In genomic region chr2:119224391-119224972, GRCh38 we compare ENCODE assay signal across 9 cellular contexts. TPM values are rescaled to one million over a fixed set of nuclear protein-coding genes. Genes with fewer than 3 reads are reported as not detected.
A peak's percentile ranks its signal among the peaks of the same experiment; 100 is the strongest.
DNase-seq lines count a peak whose midpoint lies in the region; ATAC-seq and TF ChIP-seq lines count a peak whose summit lies in the region.
"Had no signal": no experiment of that assay in that cellular context is flagged by ENCODE, and none has a peak within 500 bp of the region (broad histone marks: within the 10 kb centered on the region; RNA-seq: fewer than 3 reads in every experiment).

No MANE protein-coding gene starts in this region.

- no peaks in the 10 kb centered on the region for H3K36me3 Mint-ChIP-seq in neural crest cell (ENCODE audit: low read depth)
- no peaks in the 10 kb centered on the region for H3K36me3 Mint-ChIP-seq in naive thymus-derived CD4-positive, alpha-beta T cell

- H3K4me3 ChIP-seq in BE2C (ENCODE audit: low read depth, low read length): peak overlapping the region; percentile 60
- H3K4me3 ChIP-seq in NB4 (ENCODE audit: low read depth, low read length): peak overlapping the region; percentile 55
- peak overlapping the region; percentile 92 for H3K4me3 ChIP-seq in epithelial cell of proximal tubule (ENCODE audit: low read depth, low read length)
- no peak overlapping the region for H3K4me3 ChIP-seq in naive thymus-derived CD4-positive, alpha-beta T cell (ENCODE audit: low read length)

- no peak for DNase-seq in BE2C
- peak; percentile 33 for DNase-seq in NB4 (ENCODE audit: low read depth)
- DNase-seq in epithelial cell of proximal tubule (ENCODE audit: low read depth): no peak
- no peak for DNase-seq in neural crest cell (ENCODE audit: low read depth, low spot score)
- DNase-seq in COR-L47 (lab: John Stamatoyannopoulos, UW): no peak
- no peak for DNase-seq in naive thymus-derived CD4-positive, alpha-beta T cell

- CTCF ChIA-PET in naive thymus-derived CD4-positive, alpha-beta T cell (lab: Charles Lee): no interaction called here

- peak overlapping the region; percentile 51 for H3K4me3 Mint-ChIP-seq in neural crest cell
- H3K4me3 Mint-ChIP-seq in naive thymus-derived CD4-positive, alpha-beta T cell: peak overlapping the region in 2 of 10 donors; percentile 9 to 16

- H3K4me1 Mint-ChIP-seq in neural crest cell: no peaks in the 10 kb centered on the region
- H3K4me1 Mint-ChIP-seq in naive thymus-derived CD4-positive, alpha-beta T cell: peaks cover 0 to 2% (median 0%) of the 10 kb centered on the region in 7 donors

- intact Hi-C loops in naive thymus-derived CD4-positive, alpha-beta T cell (cut with micrococcal nuclease): no loop called here

- POLR2A ChIA-PET in naive thymus-derived CD4-positive, alpha-beta T cell (lab: Charles Lee): no interaction called here

- no peak for TF ChIP-seq CTCF in BE2C (IDR thresholded peaks at IDR 0.05; ENCODE audit: low read depth, low read length)
- TF ChIP-seq CTCF in NB4 (IDR thresholded peaks at IDR 0.05; ENCODE audit: low read depth, low read length): no peak
- TF ChIP-seq CTCF in epithelial cell of proximal tubule (conservative IDR thresholded peaks at IDR 0.05; ENCODE audit: low read depth, low read length): no peak
- TF ChIP-seq CTCF in neural crest cell (conservative IDR thresholded peaks at IDR 0.05): no peak

- no peak overlapping the region for H3K27ac Mint-ChIP-seq in neural crest cell (ENCODE audit: unreplicated experiment)
- no peak overlapping the region for H3K27ac Mint-ChIP-seq in naive thymus-derived CD4-positive, alpha-beta T cell

- TF ChIP-seq POLR2A in NB4 (IDR thresholded peaks at IDR 0.05; ENCODE audit: extremely low read depth, insufficient read length): no peak

- H3K27me3 ChIP-seq in BE2C: no peaks in the 10 kb centered on the region
- peaks cover 0 to 4% of the 10 kb centered on the region in 2 donors for H3K27me3 ChIP-seq in naive thymus-derived CD4-positive, alpha-beta T cell (ENCODE audit: control insufficient read depth in 2 of 2, insufficient read depth in 2 of 2, low read length in 2 of 2)

- no peak overlapping the region for H3K27ac ChIP-seq in naive thymus-derived CD4-positive, alpha-beta T cell (ENCODE audit: low read depth, low read length)

- no peaks in the 10 kb centered on the region for H3K9me3 ChIP-seq in BE2C
- no peaks in the 10 kb centered on the region for H3K9me3 ChIP-seq in naive thymus-derived CD4-positive, alpha-beta T cell (ENCODE audit: control insufficient read depth in 2 of 3, low read length in 3 of 3)

- ATAC-seq in GM21360 (IDR thresholded peaks at IDR 0.05; ENCODE audit: unreplicated experiment): no peak
- ATAC-seq in naive thymus-derived CD4-positive, alpha-beta T cell: no peak
- no peak for ATAC-seq in HG03571 (IDR thresholded peaks at IDR 0.05; ENCODE audit: unreplicated experiment)

- peaks cover 63% of the 10 kb centered on the region for H3K27me3 Mint-ChIP-seq in neural crest cell (ENCODE audit: low read depth)
- peaks cover 17 to 51% (median 37%) of the 10 kb centered on the region in 5 donors for H3K27me3 Mint-ChIP-seq in naive thymus-derived CD4-positive, alpha-beta T cell

- no peaks in the 10 kb centered on the region for H3K9me3 Mint-ChIP-seq in neural crest cell
- no peaks in the 10 kb centered on the region for H3K9me3 Mint-ChIP-seq in naive thymus-derived CD4-positive, alpha-beta T cell

- no peaks in the 10 kb centered on the region; the same call in 1 of the 2 replicates for H3K4me1 ChIP-seq in BE2C
- no peaks in the 10 kb centered on the region for H3K4me1 ChIP-seq in naive thymus-derived CD4-positive, alpha-beta T cell (ENCODE audit: control insufficient read depth in 2 of 2, insufficient read depth in 2 of 2, low read length in 2 of 2)

- no peaks in the 10 kb centered on the region for H3K36me3 ChIP-seq in BE2C
- no peaks in the 10 kb centered on the region for H3K36me3 ChIP-seq in naive thymus-derived CD4-positive, alpha-beta T cell (ENCODE audit: control insufficient read depth in 2 of 3, insufficient read depth in 3 of 3, low read length in 3 of 3)

RNA-seq across cellular contexts. Expression of gene STEAP3, which starts 0.8 kb away (rescaled TPM):
- polyA plus RNA-seq in BE2C (2012; ENCODE audit: insufficient read depth, insufficient read length, low read depth): 8.5 TPM
- total RNA-seq in epithelial cell of proximal tubule (27.8 and 35.1 TPM in 2 replicates), neural crest cell (0.73 and 0.77 TPM in 2 replicates)
- 1 to 10 TPM in 1 of 5 experiments, under 1 TPM in 4; 0.10 to 1.9 (median 0.16) TPM for total RNA-seq in naive thymus-derived CD4-positive, alpha-beta T cell
- not detected for polyA plus RNA-seq in naive thymus-derived CD4-positive, alpha-beta T cell
- total RNA-seq: OCI-LY7 had no signal
